ENCODE assay signal across 9 cellular contexts in the genomic region with DNA sequence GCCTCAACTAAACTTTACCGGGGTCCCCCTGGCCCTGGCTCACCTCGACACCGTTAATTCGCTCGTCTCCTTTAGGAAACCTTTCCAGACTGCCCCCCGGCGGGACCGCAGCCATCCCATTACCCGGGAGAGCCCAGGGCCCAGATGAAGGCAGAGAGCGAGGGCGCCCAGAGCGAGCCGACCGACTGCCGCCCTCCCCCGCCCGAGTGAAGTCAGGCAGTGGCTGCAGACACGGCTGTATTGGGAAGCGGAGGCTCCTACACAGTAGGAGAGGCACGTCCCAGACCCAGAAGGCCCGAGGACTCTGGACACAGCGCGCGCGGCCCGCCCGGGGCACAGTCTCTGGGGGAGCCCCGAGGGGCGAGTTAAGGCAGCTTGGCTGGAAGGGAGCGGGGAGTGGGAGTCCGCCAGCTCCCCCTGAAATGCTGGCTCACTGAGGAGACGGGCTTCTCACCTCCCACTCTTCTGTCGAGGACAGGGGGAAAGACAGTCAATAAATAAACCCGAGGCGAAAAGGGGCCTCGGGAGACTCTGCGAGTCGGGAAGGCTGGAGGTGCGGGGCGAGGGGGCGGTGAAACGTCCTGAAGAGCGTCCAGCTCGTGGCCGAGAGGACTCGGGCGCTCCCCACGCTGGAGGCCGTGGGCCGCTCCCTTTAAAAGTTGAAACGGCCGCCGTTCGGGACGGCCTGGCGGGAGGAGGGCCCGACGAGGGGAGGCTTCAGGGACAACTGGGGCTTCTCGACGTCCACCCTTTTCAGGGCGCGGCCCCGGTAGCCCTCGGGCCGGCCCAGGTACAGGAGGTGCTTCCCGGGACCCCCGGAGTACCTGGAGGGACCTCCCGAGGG. TPM values are rescaled to one million over a fixed set of nuclear protein-coding genes. Genes with fewer than 3 reads are reported as not detected.
DNase-seq lines count a peak whose midpoint lies in the region; ATAC-seq and TF ChIP-seq lines count a peak whose summit lies in the region.
"Had no signal": no experiment of that assay in that cellular context is flagged by ENCODE, and none has a peak within 500 bp of the region (broad histone marks: within the 10 kb centered on the region; RNA-seq: fewer than 3 reads in every experiment).

No MANE protein-coding gene starts in this region.

- H3K9ac ChIP-seq in endodermal cell (ENCODE audit: extremely low read depth, low read length, poor library complexity, severe bottlenecking) (no peak overlapping the region), mucosa of rectum (ENCODE audit: low read depth in 1 of 2, low read length in 2 of 2) (peak overlapping the region in 1 of 2 donors; percentile 58)

- H3K9me3 ChIP-seq in endodermal cell (ENCODE audit: control insufficient read depth, low read length) (no peaks in the 10 kb centered on the region), mucosa of rectum (ENCODE audit: control insufficient read depth in 2 of 2, low read length in 2 of 2) (no peaks in the 10 kb centered on the region), uterus (no peaks in the 10 kb centered on the region)
- H3K9me3 ChIP-seq: SJSA1 had no signal

- intact Hi-C loops in activated naive CD4-positive, alpha-beta T cell treated with anti-CD3 and anti-CD28 coated beads for 36 hours (cut with micrococcal nuclease) = loop anchor here (1.0 kb wide), 2 partner anchors 24 to 62 kb away; a partner anchor contains a TSS
- intact Hi-C loops in uterus (cut with DNase I; ENCODE audit: low total_unique reads) = no loop called here

- H3K4me3 Mint-ChIP-seq in activated naive CD4-positive, alpha-beta T cell treated with anti-CD3 and anti-CD28 coated beads for 36 hours = peak overlapping the region; percentile 75
- peak overlapping the region; percentile 60 for H3K4me3 Mint-ChIP-seq in endodermal cell

- H3K27ac ChIP-seq in endodermal cell (ENCODE audit: low read depth, low read length) (no peak overlapping the region), mucosa of rectum (ENCODE audit: low read depth in 2 of 2, low read length in 2 of 2) (no peak overlapping the region), uterus (peak overlapping the region; percentile 77 to 94)
- H3K27ac ChIP-seq: SJSA1 had no signal

- ATAC-seq in GM19452 (IDR thresholded peaks at IDR 0.05; ENCODE audit: unreplicated experiment) = no peak

- H3K4me1 ChIP-seq in endodermal cell (ENCODE audit: control insufficient read depth, insufficient read depth, low read length) (no peaks in the 10 kb centered on the region), mucosa of rectum (ENCODE audit: control insufficient read depth in 2 of 2, insufficient read depth in 2 of 2, low read length in 2 of 2) (peaks cover 10 to 14% of the 10 kb centered on the region in 2 donors), uterus (peaks cover 0 to 6% of the 10 kb centered on the region in 2 donors)
- H3K4me1 ChIP-seq: SJSA1 had no signal

- WGBS in endodermal cell (ENCODE audit: insufficient coverage in 1 of 2, insufficient read length in 1 of 2), 2 experiments = 69 to 76% methylated on average over 63 to 68 of the region's 68 CpGs

- peaks cover 8% of the 10 kb centered on the region for H3K4me1 Mint-ChIP-seq in activated naive CD4-positive, alpha-beta T cell treated with anti-CD3 and anti-CD28 coated beads for 36 hours (ENCODE audit: low read depth)
- H3K4me1 Mint-ChIP-seq in endodermal cell = no peaks in the 10 kb centered on the region

- TF ChIP-seq CTCF in endodermal cell (conservative IDR thresholded peaks at IDR 0.05) = no peak
- no peak for TF ChIP-seq CTCF in uterus (IDR thresholded peaks at IDR 0.05)

- DNase-seq in activated naive CD4-positive, alpha-beta T cell treated with anti-CD3 and anti-CD28 coated beads for 36 hours = no peak
- DNase-seq in activated naive CD4-positive, alpha-beta T cell treated with Interleukin-2 at 50 U/mL for 16 hours = no peak
- DNase-seq in endodermal cell (peak; percentile 84), uterus (peak; percentile 59 to 62), NCI-H524 (lab: John Stamatoyannopoulos, UW) (no peak), HK-2 (ENCODE audit: unreplicated experiment) (no peak)

- H3K9me3 Mint-ChIP-seq in activated naive CD4-positive, alpha-beta T cell treated with anti-CD3 and anti-CD28 coated beads for 36 hours = no peaks in the 10 kb centered on the region
- H3K9me3 Mint-ChIP-seq in endodermal cell = no peaks in the 10 kb centered on the region

- H3K4me3 ChIP-seq in endodermal cell (ENCODE audit: low read length) (peak overlapping the region; percentile 61), mucosa of rectum (ENCODE audit: low read length in 2 of 2) (peak overlapping the region; percentile 54 to 65), uterus (peak overlapping the region; percentile 25 to 38)
- H3K4me3 ChIP-seq: SJSA1 had no signal

- H3K36me3 ChIP-seq in endodermal cell (ENCODE audit: control insufficient read depth, insufficient read depth, low read length) (peaks cover 21% of the 10 kb centered on the region), mucosa of rectum (ENCODE audit: control insufficient read depth in 2 of 2, insufficient read depth in 2 of 2, low read length in 2 of 2) (no peaks in the 10 kb centered on the region), uterus (no peaks in the 10 kb centered on the region)
- H3K36me3 ChIP-seq: SJSA1 had no signal

- no peak for TF ChIP-seq POLR2A in uterus (IDR thresholded peaks at IDR 0.05)

- CTCF ChIA-PET in activated naive CD4-positive, alpha-beta T cell treated with anti-CD3 and anti-CD28 coated beads for 36 hours (lab: Charles Lee) = interaction anchor here (0.7 to 1.9 kb wide), 9 partner anchors 16 to 125 kb away, joined by 3 to 11 read pairs (median 3); a partner anchor contains a TSS

- H3K27ac Mint-ChIP-seq in activated naive CD4-positive, alpha-beta T cell treated with anti-CD3 and anti-CD28 coated beads for 36 hours = peak overlapping the region; percentile 70
- H3K27ac Mint-ChIP-seq in endodermal cell = peak overlapping the region; percentile 75

- H3K27me3 ChIP-seq in endodermal cell (ENCODE audit: control insufficient read depth, insufficient read depth, low read length, poor library complexity, severe bottlenecking) (no peaks in the 10 kb centered on the region), mucosa of rectum (ENCODE audit: control insufficient read depth in 2 of 2, insufficient read depth in 2 of 2, low read length in 2 of 2) (peaks cover 2 to 23% of the 10 kb centered on the region in 2 donors), uterus (no peaks in the 10 kb centered on the region)
- H3K27me3 ChIP-seq: SJSA1 had no signal

- no peaks in the 10 kb centered on the region for H3K36me3 Mint-ChIP-seq in activated naive CD4-positive, alpha-beta T cell treated with anti-CD3 and anti-CD28 coated beads for 36 hours (ENCODE audit: low read depth)
- H3K36me3 Mint-ChIP-seq in endodermal cell (ENCODE audit: low read depth) = peaks cover 29% of the 10 kb centered on the region

- H3K27me3 Mint-ChIP-seq in activated naive CD4-positive, alpha-beta T cell treated with anti-CD3 and anti-CD28 coated beads for 36 hours (ENCODE audit: low read depth) = no peaks in the 10 kb centered on the region
- H3K27me3 Mint-ChIP-seq in endodermal cell (ENCODE audit: insufficient read depth) = peaks cover 20% of the 10 kb centered on the region

RNA-seq across cellular contexts. Expression of a gene that starts 14.4 kb away (rescaled TPM):
- 1 to 10 TPM; 1.5 to 1.6 TPM for total RNA-seq in activated naive CD4-positive, alpha-beta T cell treated with anti-CD3 and anti-CD28 coated beads for 36 hours
- 10 to 100 TPM; 23.8 to 26.5 TPM for total RNA-seq in endodermal cell
- 33.4 TPM for polyA plus RNA-seq in endodermal cell (2013, experiment 1 of 2)
- polyA plus RNA-seq in endodermal cell (2013, experiment 2 of 2) = 32.0 TPM
- 10 to 100 TPM in 2 of 4 donors, 1 to 10 TPM in 1, under 1 TPM in 1; 0.88 to 31.3 (median 10.4) TPM for total RNA-seq in uterus

RNA-seq across cellular contexts. Expression of a gene that starts 24.4 kb away (rescaled TPM):
- 10 to 100 TPM in 1 of 2 experiments, 1 to 10 TPM in 1; 9.6 to 10.5 TPM for total RNA-seq in activated naive CD4-positive, alpha-beta T cell treated with anti-CD3 and anti-CD28 coated beads for 36 hours
- not detected for total RNA-seq in endodermal cell
- not detected for polyA plus RNA-seq in endodermal cell (2013, experiment 1 of 2)
- not detected for polyA plus RNA-seq in endodermal cell (2013, experiment 2 of 2)
- 10 to 100 TPM in 1 of 4 donors, 1 to 10 TPM in 3; 1.0 to 27.1 (median 3.1) TPM for total RNA-seq in uterus
- total RNA-seq: SJSA1 had no signal

RNA-seq across cellular contexts. Expression of a gene that starts 33.6 kb away (rescaled TPM):
- 1 to 10 TPM; 4.5 to 4.8 TPM for total RNA-seq in activated naive CD4-positive, alpha-beta T cell treated with anti-CD3 and anti-CD28 coated beads for 36 hours
- total RNA-seq in endodermal cell (10 to 100 TPM in 1 of 2 donors, 1 to 10 TPM in 1; 9.1 to 13.0 TPM), uterus (10 to 100 TPM in 2 of 4 donors, 1 to 10 TPM in 2; 6.4 to 32.9 (median 11.1) TPM)
- polyA plus RNA-seq in endodermal cell (2013, experiment 1 of 2) = 14.1 TPM
- 12.1 TPM for polyA plus RNA-seq in endodermal cell (2013, experiment 2 of 2)

RNA-seq across cellular contexts. Expression of a gene that starts 33.9 kb away (rescaled TPM):
- total RNA-seq in activated naive CD4-positive, alpha-beta T cell treated with anti-CD3 and anti-CD28 coated beads for 36 hours = 10 to 100 TPM; 60.5 to 64.2 TPM
- 10 to 100 TPM; 41.1 to 44.8 TPM for total RNA-seq in endodermal cell
- 50.6 TPM for polyA plus RNA-seq in endodermal cell (2013, experiment 1 of 2)
- polyA plus RNA-seq in endodermal cell (2013, experiment 2 of 2) = 43.5 TPM
- total RNA-seq in uterus = 100 to 1,000 TPM in 1 of 4 donors, 10 to 100 TPM in 2, 1 to 10 TPM in 1; 3.2 to 186 (median 21.3) TPM

RNA-seq across cellular contexts. Expression of a gene that starts 43.7 kb away (rescaled TPM):
- 1 to 10 TPM in 1 of 2 experiments, under 1 TPM in 1; 0.98 to 1.1 TPM for total RNA-seq in activated naive CD4-positive, alpha-beta T cell treated with anti-CD3 and anti-CD28 coated beads for 36 hours
- 1 to 10 TPM; 1.0 to 1.9 TPM for total RNA-seq in endodermal cell
- polyA plus RNA-seq in endodermal cell (2013, experiment 1 of 2) = 0.64 TPM
- polyA plus RNA-seq in endodermal cell (2013, experiment 2 of 2) = not detected
- under 1 TPM in 1 of 4 donors, not detected in 3; 0.26 TPM for total RNA-seq in uterus

Comparison
In these comparisons a context has a peak if more than half of its experiments do, and no peak if none do; other contexts are left out.
1. DNase-seq: peak in endodermal cell (single experiment) and uterus (2 of 2); none in activated naive CD4-positive, alpha-beta T cell treated with anti-CD3 and anti-CD28 coated beads for 36 hours (single experiment), activated naive CD4-positive, alpha-beta T cell treated with Interleukin-2 at 50 U/mL for 16 hours (single experiment), NCI-H524 (0 of 2) and HK-2 (single experiment).
2. H3K27ac ChIP-seq: peak in uterus (2 of 2); none in endodermal cell (single experiment) and mucosa of rectum (0 of 2).
3. Peak in every context shown above with its lines, with median percentiles within 50 percentile points of each other: H3K4me3 ChIP-seq.